Comparison of ENCODE assay signal across 8 cellular contexts in the genomic region with DNA sequence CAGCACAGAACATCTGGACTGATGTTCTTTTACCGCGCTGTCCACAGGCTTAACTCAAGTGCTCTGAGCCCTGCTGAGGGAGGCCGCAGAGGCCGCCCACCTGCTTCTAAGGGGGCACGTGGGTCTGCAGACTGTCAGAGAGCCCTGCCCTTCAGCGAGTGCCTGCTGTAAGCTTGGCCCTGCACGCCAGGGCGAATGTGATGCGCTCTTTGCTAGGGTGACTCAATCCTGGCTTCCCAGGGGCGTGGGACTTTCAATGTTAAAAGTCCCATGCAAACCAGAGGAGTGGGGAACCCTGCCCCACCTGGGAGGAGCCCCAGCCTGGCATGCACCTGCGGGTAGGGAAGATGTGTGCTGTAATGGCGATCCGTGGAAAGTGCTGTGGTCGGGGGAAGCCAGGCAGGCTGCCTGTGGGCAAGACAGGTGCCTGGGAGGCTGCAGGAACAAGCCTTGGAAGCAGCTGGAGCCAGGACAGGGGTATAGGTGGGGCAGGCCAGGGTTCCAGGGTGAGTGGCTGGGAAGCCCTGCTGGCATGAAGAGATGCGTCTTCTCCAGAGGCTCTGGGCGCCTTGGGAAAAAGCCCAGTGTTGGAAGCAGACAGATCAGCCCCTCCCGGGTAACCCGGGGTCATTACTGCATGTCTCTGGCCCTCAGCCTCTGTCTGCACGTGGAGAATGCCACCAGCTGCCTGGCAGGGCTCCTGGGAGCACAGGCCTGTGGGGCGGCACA. TPM values are rescaled to one million over a fixed set of nuclear protein-coding genes. Genes with fewer than 3 reads are reported as not detected.
A peak's percentile ranks its signal among the peaks of the same experiment; 100 is the strongest.
DNase-seq lines count a peak whose midpoint lies in the region; ATAC-seq and TF ChIP-seq lines count a peak whose summit lies in the region.

No MANE protein-coding gene starts in this region.

- peaks cover 12 to 17% of the 10 kb centered on the region in 2 donors for H3K36me3 Mint-ChIP-seq in CD14-positive monocyte

- peaks cover 32 to 54% (median 45%) of the 10 kb centered on the region in 3 donors for H3K27me3 Mint-ChIP-seq in CD14-positive monocyte (ENCODE audit: low read depth in 3 of 3)
- peaks cover 43% of the 10 kb centered on the region for H3K27me3 Mint-ChIP-seq in stimulated activated naive CD8-positive, alpha-beta T cell treated with anti-CD3 and anti-CD28 coated beads, Interleukin-15, amount 100 ng/mL, for 72 hours

- DNase-seq in CD14-positive monocyte (ENCODE audit: low spot score) (no peak), T-helper 9 cell (peak; percentile 25), dedifferentiated amniotic fluid mesenchymal stem cell (ENCODE audit: extremely low spot score) (peak; percentile 21), posterior vena cava (ENCODE audit: low spot score) (no peak)
- DNase-seq in stimulated activated naive CD8-positive, alpha-beta T cell treated with anti-CD3 and anti-CD28 coated beads, Interleukin-15, amount 100 ng/mL, for 72 hours, result peak; percentile 79 to 83

- peak; percentile 32 for ATAC-seq in GM19395 (IDR thresholded peaks at IDR 0.05; ENCODE audit: unreplicated experiment)
- ATAC-seq in HG03439 (IDR thresholded peaks at IDR 0.05; ENCODE audit: unreplicated experiment), result peak; percentile 26
- peak; percentile 55 for ATAC-seq in stimulated activated naive CD8-positive, alpha-beta T cell treated with anti-CD3 and anti-CD28 coated beads, Interleukin-15, amount 100 ng/mL, for 72 hours

- intact Hi-C loops in CD14-positive monocyte (cut with micrococcal nuclease) (loop anchor here (1.0 to 10.0 kb wide), 8 partner anchors 20 to 322 kb away; partner anchors contain the start of genes PEX10 (in 2 of the 2), MORN1 (in 1 of the 2), PRXL2B (in 1 of the 2) and RER1 (in 1 of the 2)), posterior vena cava (cut with DNase I) (no loop called here)

- H3K4me1 ChIP-seq in mesodermal cell (ENCODE audit: control insufficient read depth, insufficient read depth, low read length, poor library complexity, severe bottlenecking), result peaks cover 41% of the 10 kb centered on the region

- no peak overlapping the region for H3K27ac ChIP-seq in mesodermal cell (ENCODE audit: low read depth, low read length, severe bottlenecking)

- peak overlapping the region; percentile 90 for H3K4me3 ChIP-seq in mesodermal cell (ENCODE audit: extremely low read depth, insufficient read depth, low read length, poor library complexity, severe bottlenecking)

- 27 to 28% methylated on average over 18 to 20 of the region's 20 CpGs for WGBS in mesodermal cell (ENCODE audit: insufficient coverage in 2 of 2), 2 experiments

- TF ChIP-seq CTCF in CD14-positive monocyte (IDR thresholded peaks at IDR 0.05), result no peak

- peak overlapping the region; percentile 51 to 76 for H3K4me3 Mint-ChIP-seq in CD14-positive monocyte
- H3K4me3 Mint-ChIP-seq in stimulated activated naive CD8-positive, alpha-beta T cell treated with anti-CD3 and anti-CD28 coated beads, Interleukin-15, amount 100 ng/mL, for 72 hours, result peak overlapping the region; percentile 61 to 77

- peaks cover 31% of the 10 kb centered on the region for H3K4me1 Mint-ChIP-seq in CD14-positive monocyte
- peaks cover 64% of the 10 kb centered on the region for H3K4me1 Mint-ChIP-seq in stimulated activated naive CD8-positive, alpha-beta T cell treated with anti-CD3 and anti-CD28 coated beads, Interleukin-15, amount 100 ng/mL, for 72 hours

- H3K9me3 Mint-ChIP-seq in CD14-positive monocyte, result peaks cover 0 to 11% (median 0%) of the 10 kb centered on the region in 7 donors
- H3K9me3 Mint-ChIP-seq in stimulated activated naive CD8-positive, alpha-beta T cell treated with anti-CD3 and anti-CD28 coated beads, Interleukin-15, amount 100 ng/mL, for 72 hours, result no peaks in the 10 kb centered on the region

- H3K27ac Mint-ChIP-seq in CD14-positive monocyte, result peak overlapping the region in 1 of 7 donors; percentile 76
- peak overlapping the region; percentile 13 to 53 for H3K27ac Mint-ChIP-seq in stimulated activated naive CD8-positive, alpha-beta T cell treated with anti-CD3 and anti-CD28 coated beads, Interleukin-15, amount 100 ng/mL, for 72 hours

- no peaks in the 10 kb centered on the region for H3K9me3 ChIP-seq in mesodermal cell (ENCODE audit: control insufficient read depth, low read length)

- H3K36me3 ChIP-seq in mesodermal cell (ENCODE audit: control insufficient read depth, insufficient read depth, low read length), result peaks cover 16% of the 10 kb centered on the region

RNA-seq across cellular contexts. Expression of gene PANK4, which starts 0.6 kb away (rescaled TPM):
- polyA plus RNA-seq in CD14-positive monocyte, result 10 to 100 TPM; 11.9 to 13.7 TPM
- 34.3 TPM for polyA plus RNA-seq in mesodermal cell (2013, experiment 1 of 2)
- 27.7 TPM for polyA plus RNA-seq in mesodermal cell (2013, experiment 2 of 2)
- 10 to 100 TPM; 17.4 to 18.6 TPM for total RNA-seq in posterior vena cava

RNA-seq across cellular contexts. Expression of gene HES5, which starts 3.1 kb away (rescaled TPM):
- not detected for polyA plus RNA-seq in CD14-positive monocyte
- 1.1 TPM for polyA plus RNA-seq in mesodermal cell (2013, experiment 1 of 2)
- polyA plus RNA-seq in mesodermal cell (2013, experiment 2 of 2), result 0.96 TPM
- total RNA-seq in posterior vena cava, result under 1 TPM; 0.24 to 0.32 TPM

RNA-seq across cellular contexts. Expression of gene TNFRSF14, which starts 29.2 kb away (rescaled TPM):
- polyA plus RNA-seq in CD14-positive monocyte, result 10 to 100 TPM; 62.1 to 64.4 TPM
- 0.85 TPM for polyA plus RNA-seq in mesodermal cell (2013, experiment 1 of 2)
- polyA plus RNA-seq in mesodermal cell (2013, experiment 2 of 2), result 0.51 TPM
- total RNA-seq in posterior vena cava, result 10 to 100 TPM; 37.7 to 63.6 TPM

RNA-seq across cellular contexts. Expression of gene PLCH2, which starts 50.9 kb away (rescaled TPM):
- not detected for polyA plus RNA-seq in CD14-positive monocyte
- 0.59 TPM for polyA plus RNA-seq in mesodermal cell (2013, experiment 1 of 2)
- 0.81 TPM for polyA plus RNA-seq in mesodermal cell (2013, experiment 2 of 2)
- 1 to 10 TPM in 1 of 2 donors, under 1 TPM in 1; 0.33 to 1.0 TPM for total RNA-seq in posterior vena cava

RNA-seq across cellular contexts. Expression of gene PRXL2B, which starts 59.6 kb away (rescaled TPM):
- 1 to 10 TPM; 3.6 to 6.0 TPM for polyA plus RNA-seq in CD14-positive monocyte
- polyA plus RNA-seq in mesodermal cell (2013, experiment 1 of 2), result 23.7 TPM
- 22.1 TPM for polyA plus RNA-seq in mesodermal cell (2013, experiment 2 of 2)
- total RNA-seq in posterior vena cava, result 10 to 100 TPM; 11.4 to 12.2 TPM

Comparison
In these comparisons a context has a peak if more than half of its experiments do, and no peak if none do; other contexts are left out.
1. DNase-seq: peak in T-helper 9 cell (single experiment), dedifferentiated amniotic fluid mesenchymal stem cell (single experiment) and stimulated activated naive CD8-positive, alpha-beta T cell treated with anti-CD3 and anti-CD28 coated beads, Interleukin-15, amount 100 ng/mL, for 72 hours (2 of 2); none in CD14-positive monocyte (single experiment) and posterior vena cava (single experiment).
2. intact Hi-C loops: an anchor here in CD14-positive monocyte (1.0 to 10.0 kb wide); none called in posterior vena cava.
3. Peak in every context shown above with its lines, with median percentiles within 50 percentile points of each other: ATAC-seq.